Comparison of ENCODE assay signal across 9 cellular contexts in genomic region chr21:29499734-29500343, GRCh38.
DNase-seq lines count a peak whose midpoint lies in the region; ATAC-seq and TF ChIP-seq lines count a peak whose summit lies in the region.
"Had no signal": no experiment of that assay in that cellular context is flagged by ENCODE, and none has a peak within 500 bp of the region (broad histone marks: within the 10 kb centered on the region; RNA-seq: fewer than 3 reads in every experiment).

No MANE protein-coding gene starts in this region.

- CTCF ChIA-PET in AG04450 (lab: Charles Lee), result interaction anchor here (0.6 to 2.0 kb wide), 5 partner anchors 10 to 350 kb away, joined by 3 to 8 read pairs (median 4); no protein-coding TSS in a partner anchor

- no peak for ATAC-seq in HG02981 (IDR thresholded peaks at IDR 0.05; ENCODE audit: unreplicated experiment)

- H3K4me3 ChIP-seq in AG04450 (ENCODE audit: low read depth, low read length) (no peak overlapping the region), GM12864 (ENCODE audit: low read depth, low read length) (no peak overlapping the region), dorsolateral prefrontal cortex (no peak overlapping the region)

- H3K9me3 ChIP-seq in AG04450 (ENCODE audit: control insufficient read depth, insufficient read depth, low read length), result peaks cover 9% of the 10 kb centered on the region

- TF ChIP-seq CTCF in AG04450 (IDR thresholded peaks at IDR 0.05; ENCODE audit: low read depth, low read length) (peak; percentile 42), GM12864 (IDR thresholded peaks at IDR 0.05; ENCODE audit: low read depth, low read length, missing control alignments) (peak; percentile 68), dorsolateral prefrontal cortex (IDR thresholded peaks at IDR 0.05 in 54 of 56, conservative IDR thresholded peaks at IDR 0.05 in 2 of 56; ENCODE audit: low read depth in 1 of 56, partially characterized antibody in 56 of 56) (peak in 55 of 56 donors; percentile 18 to 71 (median 54))

- POLR2A ChIA-PET in AG04450 (lab: Yijun Ruan, JAX), result no interaction called here

- no peak for DNase-seq in AG04450 (ENCODE audit: low read depth, low spot score)
- no peak for DNase-seq in GM12864 (ENCODE audit: low read depth)
- DNase-seq in NCI-H526 treated with DMSO at 0.1 percent for 48 hours (lab: John Stamatoyannopoulos, UW), result peak; percentile 16
- peak in 3 of 10 donors; percentile 15 to 36 (median 34) for DNase-seq in dorsolateral prefrontal cortex
- peak; percentile 65 for DNase-seq in pons (ENCODE audit: low spot score)
- no peak for DNase-seq in OCI-M2 (lab: John Stamatoyannopoulos, UW; ENCODE audit: unreplicated experiment)
- DNase-seq in KG1 (lab: John Stamatoyannopoulos, UW), result no peak

- no peak overlapping the region for H3K27ac ChIP-seq in AG04450 (ENCODE audit: low read depth, low read length)
- H3K27ac ChIP-seq in dorsolateral prefrontal cortex, result no peak overlapping the region
- H3K27ac ChIP-seq: epithelial cell of prostate had no signal

- H3K27me3 ChIP-seq in AG04450 (ENCODE audit: control insufficient read depth, insufficient read depth, low read length), result no peaks in the 10 kb centered on the region
- H3K27me3 ChIP-seq in dorsolateral prefrontal cortex, result no peaks in the 10 kb centered on the region

- intact Hi-C loops in dorsolateral prefrontal cortex (cut with DNase I), result loop anchor here in 1 of 2 donors (10.0 kb wide), 1 partner anchor 125 kb away; no protein-coding TSS in a partner anchor

Comparison
In these comparisons a context has a peak if more than half of its experiments do, and no peak if none do; other contexts are left out.
1. DNase-seq: peak in NCI-H526 treated with DMSO at 0.1 percent for 48 hours (single experiment) and pons (single experiment); none in AG04450 (single experiment), GM12864 (single experiment), OCI-M2 (single experiment) and KG1 (single experiment).
2. Peak in every context shown above with its lines, with median percentiles within 50 percentile points of each other: CTCF ChIP-seq.